1 cellular context compared by ENCODE assay signal in genomic region chr9:129177791-129178578, GRCh38.
TF ChIP-seq lines count a peak whose summit lies in the region.

IER5L (minus strand) TSS chr9:129178261; CDS start chr9:129178052, 209 bp downstream.

TF ChIP-seq in K562, 482 proteins besides CTCF, POLR2A, EP300 and RAD21 (continued from another document and continues in another):
- TF ChIP-seq THAP12 (CRISPR knock-in tag; IDR thresholded peaks at IDR 0.05) (peak; percentile 6; the same call in 1 of the 2 replicates), ZNF518B (CRISPR knock-in tag; IDR thresholded peaks at IDR 0.05) (no peak), CGGBP1 (CRISPR knock-in tag; IDR thresholded peaks at IDR 0.05) (no peak), ETV6 (IDR thresholded peaks at IDR 0.05; ENCODE audit: borderline replicate concordance in 1 of 2, low read depth in 2 of 2, low read length in 1 of 2) (no peak), ETV6 (CRISPR knock-in tag; IDR thresholded peaks at IDR 0.05; ENCODE audit: borderline replicate concordance) (no peak), GTF2A2 (tag; IDR thresholded peaks at IDR 0.05) (peak; percentile 88), ZBTB12 (CRISPR knock-in tag; IDR thresholded peaks at IDR 0.05) (no peak), RBM22 (IDR thresholded peaks at IDR 0.05; ENCODE audit: low read depth, low read length, poor library complexity, severe bottlenecking) (peak; percentile 55), L3MBTL2 (IDR thresholded peaks at IDR 0.05) (peak; percentile 84), ZNF277 (CRISPR knock-in tag; IDR thresholded peaks at IDR 0.05; ENCODE audit: borderline replicate concordance) (no peak), MECOM (CRISPR knock-in tag; IDR thresholded peaks at IDR 0.05) (no peak), TRIM25 (IDR thresholded peaks at IDR 0.05; ENCODE audit: borderline replicate concordance) (no peak), ZNF717 (CRISPR knock-in tag; IDR thresholded peaks at IDR 0.05) (no peak), RFX5 (IDR thresholded peaks at IDR 0.05; ENCODE audit: low read depth, low read length) (no peak), TCF7L2 (IDR thresholded peaks at IDR 0.05; ENCODE audit: low read depth, low read length) (peak; percentile 82), NFE2 (IDR thresholded peaks at IDR 0.05; ENCODE audit: low read depth) (no peak), POLR2B (IDR thresholded peaks at IDR 0.05; ENCODE audit: low read depth, partially characterized antibody) (peak; percentile 80), FOXP4 (CRISPR knock-in tag; IDR thresholded peaks at IDR 0.05; ENCODE audit: borderline replicate concordance) (no peak), ZNF668 (CRISPR knock-in tag; IDR thresholded peaks at IDR 0.05) (no peak), ARID3A (IDR thresholded peaks at IDR 0.05; ENCODE audit: borderline replicate concordance, low read depth, low read length) (no peak), FOSL1 (tag; conservative IDR thresholded peaks at IDR 0.05) (peak; percentile 31; the same call in 1 of the 2 replicates), PCBP2 (IDR thresholded peaks at IDR 0.05; ENCODE audit: low read depth, low read length, poor library complexity, severe bottlenecking) (no peak), MTA2 (IDR thresholded peaks at IDR 0.05; ENCODE audit: low read depth) (peak; percentile 50), ZKSCAN1 (IDR thresholded peaks at IDR 0.05; ENCODE audit: low read depth, low read length) (no peak; the same call in 1 of the 2 replicates), HNRNPLL (IDR thresholded peaks at IDR 0.05; ENCODE audit: low read depth, low read length, poor library complexity, severe bottlenecking) (peak; percentile 78), PHF8 (IDR thresholded peaks at IDR 0.05; ENCODE audit: borderline replicate concordance, low read length) (peak; percentile 81; the same call in 1 of the 2 replicates), HDAC2 (IDR thresholded peaks at IDR 0.05) (peak; percentile 71), BRF1 (IDR thresholded peaks at IDR 0.05; ENCODE audit: borderline replicate concordance, extremely low read depth, insufficient read length) (no peak), BCOR (IDR thresholded peaks at IDR 0.05) (peak; percentile 40; the same call in 1 of the 2 replicates)
- TF ChIP-seq, protein P1, sequence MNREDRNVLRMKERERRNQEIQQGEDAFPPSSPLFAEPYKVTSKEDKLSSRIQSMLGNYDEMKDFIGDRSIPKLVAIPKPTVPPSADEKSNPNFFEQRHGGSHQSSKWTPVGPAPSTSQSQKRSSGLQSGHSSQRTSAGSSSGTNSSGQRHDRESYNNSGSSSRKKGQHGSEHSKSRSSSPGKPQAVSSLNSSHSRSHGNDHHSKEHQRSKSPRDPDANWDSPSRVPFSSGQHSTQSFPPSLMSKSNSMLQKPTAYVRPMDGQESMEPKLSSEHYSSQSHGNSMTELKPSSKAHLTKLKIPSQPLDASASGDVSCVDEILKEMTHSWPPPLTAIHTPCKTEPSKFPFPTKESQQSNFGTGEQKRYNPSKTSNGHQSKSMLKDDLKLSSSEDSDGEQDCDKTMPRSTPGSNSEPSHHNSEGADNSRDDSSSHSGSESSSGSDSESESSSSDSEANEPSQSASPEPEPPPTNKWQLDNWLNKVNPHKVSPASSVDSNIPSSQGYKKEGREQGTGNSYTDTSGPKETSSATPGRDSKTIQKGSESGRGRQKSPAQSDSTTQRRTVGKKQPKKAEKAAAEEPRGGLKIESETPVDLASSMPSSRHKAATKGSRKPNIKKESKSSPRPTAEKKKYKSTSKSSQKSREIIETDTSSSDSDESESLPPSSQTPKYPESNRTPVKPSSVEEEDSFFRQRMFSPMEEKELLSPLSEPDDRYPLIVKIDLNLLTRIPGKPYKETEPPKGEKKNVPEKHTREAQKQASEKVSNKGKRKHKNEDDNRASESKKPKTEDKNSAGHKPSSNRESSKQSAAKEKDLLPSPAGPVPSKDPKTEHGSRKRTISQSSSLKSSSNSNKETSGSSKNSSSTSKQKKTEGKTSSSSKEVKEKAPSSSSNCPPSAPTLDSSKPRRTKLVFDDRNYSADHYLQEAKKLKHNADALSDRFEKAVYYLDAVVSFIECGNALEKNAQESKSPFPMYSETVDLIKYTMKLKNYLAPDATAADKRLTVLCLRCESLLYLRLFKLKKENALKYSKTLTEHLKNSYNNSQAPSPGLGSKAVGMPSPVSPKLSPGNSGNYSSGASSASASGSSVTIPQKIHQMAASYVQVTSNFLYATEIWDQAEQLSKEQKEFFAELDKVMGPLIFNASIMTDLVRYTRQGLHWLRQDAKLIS (CRISPR knock-in tag; IDR thresholded peaks at IDR 0.05), result peak; percentile 66; the same call in 1 of the 2 replicates
- TF ChIP-seq, protein P2, sequence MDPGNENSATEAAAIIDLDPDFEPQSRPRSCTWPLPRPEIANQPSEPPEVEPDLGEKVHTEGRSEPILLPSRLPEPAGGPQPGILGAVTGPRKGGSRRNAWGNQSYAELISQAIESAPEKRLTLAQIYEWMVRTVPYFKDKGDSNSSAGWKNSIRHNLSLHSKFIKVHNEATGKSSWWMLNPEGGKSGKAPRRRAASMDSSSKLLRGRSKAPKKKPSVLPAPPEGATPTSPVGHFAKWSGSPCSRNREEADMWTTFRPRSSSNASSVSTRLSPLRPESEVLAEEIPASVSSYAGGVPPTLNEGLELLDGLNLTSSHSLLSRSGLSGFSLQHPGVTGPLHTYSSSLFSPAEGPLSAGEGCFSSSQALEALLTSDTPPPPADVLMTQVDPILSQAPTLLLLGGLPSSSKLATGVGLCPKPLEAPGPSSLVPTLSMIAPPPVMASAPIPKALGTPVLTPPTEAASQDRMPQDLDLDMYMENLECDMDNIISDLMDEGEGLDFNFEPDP (CRISPR knock-in tag; IDR thresholded peaks at IDR 0.05), result no peak
- TF ChIP-seq, protein P3, sequence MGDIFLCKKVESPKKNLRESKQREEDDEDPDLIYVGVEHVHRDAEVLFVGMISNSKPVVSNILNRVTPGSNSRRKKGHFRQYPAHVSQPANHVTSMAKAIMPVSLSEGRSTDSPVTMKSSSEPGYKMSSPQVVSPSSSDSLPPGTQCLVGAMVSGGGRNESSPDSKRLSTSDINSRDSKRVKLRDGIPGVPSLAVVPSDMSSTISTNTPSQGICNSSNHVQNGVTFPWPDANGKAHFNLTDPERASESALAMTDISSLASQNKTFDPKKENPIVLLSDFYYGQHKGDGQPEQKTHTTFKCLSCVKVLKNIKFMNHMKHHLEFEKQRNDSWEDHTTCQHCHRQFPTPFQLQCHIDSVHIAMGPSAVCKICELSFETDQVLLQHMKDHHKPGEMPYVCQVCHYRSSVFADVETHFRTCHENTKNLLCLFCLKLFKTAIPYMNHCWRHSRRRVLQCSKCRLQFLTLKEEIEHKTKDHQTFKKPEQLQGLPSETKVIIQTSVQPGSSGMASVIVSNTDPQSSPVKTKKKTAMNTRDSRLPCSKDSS (IDR thresholded peaks at IDR 0.05; ENCODE audit: low read depth, partially characterized antibody), result no peak
- TF ChIP-seq, protein P4, sequence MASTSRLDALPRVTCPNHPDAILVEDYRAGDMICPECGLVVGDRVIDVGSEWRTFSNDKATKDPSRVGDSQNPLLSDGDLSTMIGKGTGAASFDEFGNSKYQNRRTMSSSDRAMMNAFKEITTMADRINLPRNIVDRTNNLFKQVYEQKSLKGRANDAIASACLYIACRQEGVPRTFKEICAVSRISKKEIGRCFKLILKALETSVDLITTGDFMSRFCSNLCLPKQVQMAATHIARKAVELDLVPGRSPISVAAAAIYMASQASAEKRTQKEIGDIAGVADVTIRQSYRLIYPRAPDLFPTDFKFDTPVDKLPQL (IDR thresholded peaks at IDR 0.05; ENCODE audit: extremely low read depth, insufficient read length), result peak; percentile 55
